Comparison of ENCODE assay signal across 25 cellular contexts in genomic region chr2:85780316-85781092, GRCh38. TPM values are rescaled to one million over a fixed set of nuclear protein-coding genes. Genes with fewer than 3 reads are reported as not detected.
DNase-seq lines count a peak whose midpoint lies in the region; ATAC-seq, FAIRE-seq and TF ChIP-seq lines count a peak whose summit lies in the region.
"Had no signal": no experiment of that assay in that cellular context is flagged by ENCODE, and none has a peak within 500 bp of the region (broad histone marks: within the 10 kb centered on the region; RNA-seq: fewer than 3 reads in every experiment).

No MANE protein-coding gene starts in this region.

- no peak overlapping the region for H2AFZ ChIP-seq in HepG2 (ENCODE audit: low read length)

- no peaks in the 10 kb centered on the region for H4K20me1 ChIP-seq in HepG2 (ENCODE audit: insufficient read depth, low read length)
- H4K20me1 ChIP-seq: BLaER1 treated with 17β-estradiol and CSF1 and Interleukin-3, amounts not matched to agents 10 nM and 100 nM had no signal

- intact Hi-C loops in HepG2 (cut with micrococcal nuclease; ENCODE audit: unreplicated experiment): no loop called here
- intact Hi-C loops in right lobe of liver (cut with DNase I): no loop called here
- intact Hi-C loops in psoas muscle (cut with DNase I): no loop called here
- intact Hi-C loops in aorta (cut with DNase I): no loop called here

- no TSS peak for BruUV-seq in HepG2 (replicated peaks; lab: Mats Ljungman, UMichigan)

- H3K9me3 ChIP-seq in HepG2 (ENCODE audit: low read length) (no peaks in the 10 kb centered on the region), right lobe of liver (no peaks in the 10 kb centered on the region), psoas muscle (no peaks in the 10 kb centered on the region), aorta (ENCODE audit: control insufficient read depth, low read length) (no peaks in the 10 kb centered on the region)
- H3K9me3 ChIP-seq: BLaER1 treated with 17β-estradiol and CSF1 and Interleukin-3, amounts not matched to agents 10 nM and 100 nM; Peyer's patch had no signal

- DNase-seq in HepG2 (ENCODE audit: low spot score) (no peak), right lobe of liver (no peak), coronary artery (ENCODE audit: low spot score) (no peak), psoas muscle (peak; percentile 51 to 89), aorta (peak; percentile 85 to 88), GM10248 (ENCODE audit: extremely low spot score) (no peak), SHP77 (lab: John Stamatoyannopoulos, UW) (no peak)
- DNase-seq: activated CD4-positive, CD25-positive, alpha-beta regulatory T cell; activated naive CD4-positive, alpha-beta T cell; activated T-cell treated with anti-CD3 and anti-CD28 coated beads, Interleukin-2, amount 50 U/mL, for 72 hours; brain microvascular endothelial cell; DMS79 treated with DMSO at 0.1 percent for 48 hours; effector CD8-positive, alpha-beta T cell; GF-D8; mammary epithelial cell; NCI-H1436 treated with DMSO at 0.1 percent for 48 hours; NCI-H524 had no signal

- ATAC-seq in HepG2 (peak; percentile 21; the same call in 1 of the 3 replicates), right lobe of liver (no peak), psoas muscle (peak; percentile 36 to 90 (median 78)), aorta (ENCODE audit: low FRiP score) (peak; percentile 56), GM19035 (IDR thresholded peaks at IDR 0.05; ENCODE audit: unreplicated experiment) (no peak)
- ATAC-seq: activated T-cell treated with anti-CD3 and anti-CD28 coated beads, Interleukin-2, amount 50 U/mL, for 72 hours; HCT116 had no signal

- POLR2A ChIA-PET in HepG2 (lab: Yijun Ruan, JAX): interaction anchor here (0.6 kb wide), 1 partner anchor 1498 kb away, joined by 3 read pairs; no protein-coding TSS in a partner anchor
- POLR2A ChIA-PET in GM10248 (lab: Yijun Ruan, JAX): no interaction called here

- H3K27me3 ChIP-seq in HepG2 (ENCODE audit: control insufficient read depth in 1 of 2, insufficient read depth in 2 of 2, low read length in 2 of 2): no peaks in the 10 kb centered on the region
- H3K27me3 ChIP-seq in right lobe of liver: no peaks in the 10 kb centered on the region
- no peaks in the 10 kb centered on the region for H3K27me3 ChIP-seq in psoas muscle (ENCODE audit: insufficient read depth in 3 of 3, low read length in 2 of 3)
- H3K27me3 ChIP-seq in aorta (ENCODE audit: control insufficient read depth in 1 of 2, insufficient read depth in 2 of 2, low read length in 1 of 2): no peaks in the 10 kb centered on the region
- H3K27me3 ChIP-seq: brain microvascular endothelial cell, Peyer's patch had no signal

- FAIRE-seq in HepG2 (lab: Jason Lieb, UNC): no peak
- FAIRE-seq: colon, HTR-8/SVneo, urothelium cell line had no signal

- peaks cover 17% of the 10 kb centered on the region for H3K4me1 ChIP-seq in HepG2 (ENCODE audit: insufficient read depth, low read length)
- H3K4me1 ChIP-seq in right lobe of liver: peaks cover 0 to 32% (median 7%) of the 10 kb centered on the region in 4 donors
- peaks cover 63% of the 10 kb centered on the region for H3K4me1 ChIP-seq in psoas muscle
- H3K4me1 ChIP-seq in aorta (ENCODE audit: control insufficient read depth in 1 of 2, insufficient read depth in 2 of 2, low read length in 2 of 2): no peaks in the 10 kb centered on the region

- H3K27ac ChIP-seq in HepG2 (ENCODE audit: extremely low read length, insufficient read depth, low read length) (no peak overlapping the region), right lobe of liver (no peak overlapping the region), coronary artery (peak overlapping the region; percentile 34 to 70), psoas muscle (peak overlapping the region; percentile 54), aorta (ENCODE audit: low read depth in 1 of 2, low read length in 2 of 2) (peak overlapping the region in 1 of 2 donors; percentile 6)
- H3K27ac ChIP-seq: BLaER1 treated with 17β-estradiol and CSF1 and Interleukin-3, amounts not matched to agents 10 nM and 100 nM; brain microvascular endothelial cell; KMS-11; Peyer's patch had no signal

- in situ Hi-C loops in HepG2 (cut with HindIII; ENCODE audit: extremely low pct_ligation_motif_present, low pct_unique_long_range_greater_than_20kb): no loop called here

- TF ChIP-seq POLR2A in HepG2 (IDR thresholded peaks at IDR 0.05; ENCODE audit: insufficient read depth in 1 of 2, low read depth in 2 of 2, low read length in 2 of 2): no peak
- no peak for TF ChIP-seq POLR2A in right lobe of liver (IDR thresholded peaks at IDR 0.05)

- TF ChIP-seq EP300 in HepG2 (IDR thresholded peaks at IDR 0.05; ENCODE audit: low read depth in 2 of 2, low read length in 2 of 2) (no peak), HepG2 (CRISPR knock-in tag; IDR thresholded peaks at IDR 0.05; ENCODE audit: borderline replicate concordance) (no peak)

- H3K4me3 ChIP-seq in HepG2 (replicated peaks in 1 of 3; ENCODE audit: insufficient read depth in 1 of 3, low read depth in 2 of 3, low read length in 3 of 3) (no peak overlapping the region), right lobe of liver (no peak overlapping the region), coronary artery (peak overlapping the region; percentile 22), psoas muscle (no peak overlapping the region), aorta (ENCODE audit: low read length in 2 of 2) (no peak overlapping the region)
- H3K4me3 ChIP-seq: BLaER1 treated with 17β-estradiol and CSF1 and Interleukin-3, amounts not matched to agents 10 nM and 100 nM; Peyer's patch had no signal

- H3K4me2 ChIP-seq in HepG2 (ENCODE audit: low read depth, low read length): no peak overlapping the region
- H3K4me2 ChIP-seq: BLaER1 treated with 17β-estradiol and CSF1 and Interleukin-3, amounts not matched to agents 10 nM and 100 nM; KMS-11 had no signal

- CTCF ChIA-PET in HepG2 (lab: Yijun Ruan, JAX; ENCODE audit: low intra/inter-chr PET ratio, low total read pairs) (no interaction called here), GM10248 (lab: Yijun Ruan, JAX) (no interaction called here)

- 79% methylated on average over 12 of the region's 15 CpGs for WGBS in HepG2 (ENCODE audit: low lambda C conversion rate)
- 81% methylated on average over 11 of the region's 15 CpGs for WGBS in right lobe of liver (ENCODE audit: insufficient coverage, low coverage, low lambda C conversion rate, missing lambda C conversion rate)
- WGBS in psoas muscle, 3 donors: 41 to 47% (median 42%) methylated on average over 15 of the region's 15 CpGs
- 14 to 22% methylated on average over 15 of the region's 15 CpGs for WGBS in aorta, 2 donors

- H3K79me2 ChIP-seq in HepG2 (ENCODE audit: insufficient read depth, low read length): no peaks in the 10 kb centered on the region

- H3K36me3 ChIP-seq in HepG2 (replicated peaks in 1 of 2; ENCODE audit: control insufficient read depth in 1 of 2, insufficient read depth in 2 of 2, low read length in 2 of 2) (no peaks in the 10 kb centered on the region), right lobe of liver (peaks cover 0 to 21% (median 0%) of the 10 kb centered on the region in 4 donors), psoas muscle (ENCODE audit: insufficient read depth in 1 of 2, low read depth in 1 of 2) (peaks cover 0 to 8% of the 10 kb centered on the region in 2 donors), aorta (ENCODE audit: control insufficient read depth in 1 of 2, insufficient read depth in 2 of 2, low read length in 1 of 2) (peaks cover 0 to under 1% of the 10 kb centered on the region in 2 donors)
- H3K36me3 ChIP-seq: BLaER1 treated with 17β-estradiol and CSF1 and Interleukin-3, amounts not matched to agents 10 nM and 100 nM; brain microvascular endothelial cell; Peyer's patch had no signal

- TF ChIP-seq RAD21 in HepG2 (CRISPR knock-in tag; IDR thresholded peaks at IDR 0.05): no peak

- TF ChIP-seq CTCF in HepG2 (CRISPR knock-in tag; IDR thresholded peaks at IDR 0.05): no peak
- no peak for TF ChIP-seq CTCF in right lobe of liver (IDR thresholded peaks at IDR 0.05)
- TF ChIP-seq CTCF in coronary artery (IDR thresholded peaks at IDR 0.05): no peak
- no peak for TF ChIP-seq CTCF in psoas muscle (IDR thresholded peaks at IDR 0.05)
- no peak for TF ChIP-seq CTCF in GM10248 (IDR thresholded peaks at IDR 0.05; ENCODE audit: control extremely low read depth, extremely low read depth, low read depth, missing control alignments)

- H3K9ac ChIP-seq in HepG2 (ENCODE audit: insufficient read depth, low read depth, low read length): no peak overlapping the region
- H3K9ac ChIP-seq: BLaER1 treated with 17β-estradiol and CSF1 and Interleukin-3, amounts not matched to agents 10 nM and 100 nM; KMS-11 had no signal

TF ChIP-seq in HepG2, 621 proteins besides CTCF, POLR2A, EP300 and RAD21 (continues in another document):
- TF ChIP-seq ZNF333 (CRISPR knock-in tag; IDR thresholded peaks at IDR 0.05; ENCODE audit: borderline replicate concordance) (no peak), CBX1 (IDR thresholded peaks at IDR 0.05; ENCODE audit: low read depth) (no peak)

RNA-seq across cellular contexts. Expression of gene ATOH8, which starts 26.7 kb away (rescaled TPM):
- total RNA-seq in HepG2 (2016; rRNA removed; fragmentation: Illumina TruSeq; extraction: Trizol) (0.11 and 0.13 TPM in 2 replicates), right lobe of liver (10 to 100 TPM in 4 of 6 experiments, 1 to 10 TPM in 2; 5.3 to 78.0 (median 46.2) TPM), psoas muscle (10 to 100 TPM; 22.0 to 82.1 (median 57.3) TPM), aorta (10 to 100 TPM; 56.7 to 68.5 TPM)
- 0.10 TPM in 1 of 2 replicates, not detected in the other for total RNA-seq in HepG2 (2016; cell fraction: cytosol; rRNA removed; fragmentation: Illumina TruSeq; extraction: Trizol; ENCODE audit: low read depth)
- total RNA-seq in HepG2 (2016; cell fraction: insoluble cytoplasmic fraction; rRNA removed; fragmentation: Illumina TruSeq; extraction: Trizol): 0.13 and 0.21 TPM in 2 replicates
- total RNA-seq in HepG2 (2016; cell fraction: membrane; rRNA removed; fragmentation: Illumina TruSeq; extraction: Trizol): 0.12 and 0.21 TPM in 2 replicates
- 0.34 and 0.38 TPM in 2 replicates for total RNA-seq in HepG2 (2016; cell fraction: nucleus; rRNA removed; fragmentation: Illumina TruSeq; extraction: Trizol)
- polyA plus RNA-seq in HepG2 (2011; rRNA removed) (0.22 and 0.61 TPM in 2 replicates), psoas muscle (10 to 100 TPM; 48.7 to 77.2 (median 59.4) TPM), aorta (10 to 100 TPM; 51.5 to 78.8 TPM)
- 0.23 and 0.62 TPM in 2 replicates for polyA plus RNA-seq in HepG2 (2011; cell fraction: cytosol; rRNA removed)
- 0.55 and 0.88 TPM in 2 replicates for polyA plus RNA-seq in HepG2 (2011; cell fraction: nucleus; rRNA removed)
- polyA plus RNA-seq in HepG2 (2012): 0.13 TPM in 1 of 2 replicates, not detected in the other
- not detected in 2 replicates for polyA plus RNA-seq in HepG2 (2016; cell fraction: cytosol; fragmentation: Illumina TruSeq; extraction: Trizol; ENCODE audit: low read depth)
- polyA plus RNA-seq in HepG2 (2016; cell fraction: insoluble cytoplasmic fraction; fragmentation: Illumina TruSeq; extraction: Trizol; ENCODE audit: low read depth): 0.11 and 0.14 TPM in 2 replicates
- polyA plus RNA-seq in HepG2 (2016; cell fraction: membrane; fragmentation: Illumina TruSeq; extraction: Trizol; ENCODE audit: low read depth): 0.13 TPM in 1 of 2 replicates, not detected in the other
- polyA plus RNA-seq in HepG2 (2016; cell fraction: nucleus; fragmentation: Illumina TruSeq; extraction: Trizol; ENCODE audit: insufficient read depth, low read depth): 0.15 and 0.25 TPM in 2 replicates
- polyA minus RNA-seq in HepG2 (2011; rRNA and poly(A)+ RNA removed; ENCODE audit: low replicate concordance): 1.6 and 10.7 TPM in 2 replicates
- 0.44 TPM in 1 of 2 replicates, not detected in the other for polyA minus RNA-seq in HepG2 (2011; cell fraction: cytosol; rRNA and poly(A)+ RNA removed)
- 0.62 and 1.4 TPM in 2 replicates for polyA minus RNA-seq in HepG2 (2011; cell fraction: nucleus; rRNA and poly(A)+ RNA removed)
- total RNA-seq: activated T-cell treated with anti-CD3 and anti-CD28 coated beads, Interleukin-2, amount 50 U/mL, for 72 hours; mammary epithelial cell had no signal
- polyA plus RNA-seq: mammary epithelial cell had no signal

Comparison
In these comparisons a context has a peak if more than half of its experiments do, and no peak if none do; other contexts are left out.
1. ATAC-seq: peak in HepG2 (single experiment), psoas muscle (4 of 4) and aorta (single experiment); none in right lobe of liver (0 of 4) and GM19035 (single experiment).
2. RNA of gene ATOH8, which starts 26.7 kb away (total RNA-seq): 56.7 to 68.5 TPM in aorta, 5.3 to 78.0 TPM in right lobe of liver and 22.0 to 82.1 TPM in psoas muscle; 0.10 to 0.38 TPM in HepG2; every median in the first group is over 4 times any median in the second.
3. DNase-seq: peak in psoas muscle (2 of 2) and aorta (2 of 2); none in HepG2 (single experiment), right lobe of liver (0 of 3), coronary artery (single experiment), GM10248 (single experiment) and SHP77 (0 of 2).
4. H3K27ac ChIP-seq: peak in coronary artery (2 of 2) and psoas muscle (single experiment); none in HepG2 (single experiment) and right lobe of liver (0 of 3).